In the genomic region with DNA sequence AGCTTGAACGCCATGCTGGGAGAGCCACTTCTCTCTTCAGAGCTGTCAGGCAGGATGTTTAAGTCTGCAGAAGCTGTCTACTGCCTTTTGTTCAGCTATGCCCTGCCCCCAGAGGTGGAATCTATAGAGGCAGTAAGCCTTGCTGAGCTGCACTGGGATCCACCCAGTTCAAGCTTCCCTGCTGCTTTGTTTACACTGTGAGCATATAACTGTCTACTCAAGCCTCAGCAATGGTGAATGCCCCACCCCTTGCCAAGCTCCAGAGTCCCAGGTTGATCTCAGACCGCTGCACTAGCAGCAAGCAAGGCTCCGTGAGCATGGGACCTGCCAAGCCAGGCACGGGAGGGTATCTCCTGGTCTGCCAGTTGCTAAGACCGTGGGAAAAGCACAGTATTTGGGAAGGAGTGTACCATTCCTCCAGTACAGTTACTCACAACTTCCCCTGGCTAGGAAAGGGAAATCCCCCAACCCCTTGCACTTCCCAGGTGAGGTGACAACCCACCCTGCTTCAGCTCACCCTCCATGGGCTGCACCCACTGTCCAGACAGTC, we compare ENCODE assay signal across 26 cellular contexts. TPM values are rescaled to one million over a fixed set of nuclear protein-coding genes. Genes with fewer than 3 reads are reported as not detected.
DNase-seq lines count a peak whose midpoint lies in the region; ATAC-seq, FAIRE-seq and TF ChIP-seq lines count a peak whose summit lies in the region.
"Had no signal": no experiment of that assay in that cellular context is flagged by ENCODE, and none has a peak within 500 bp of the region (broad histone marks: within the 10 kb centered on the region; RNA-seq: fewer than 3 reads in every experiment).

No MANE protein-coding gene starts in this region.

- no peaks in the 10 kb centered on the region for H3K27me3 ChIP-seq in small intestine (ENCODE audit: control insufficient read depth in 2 of 2, insufficient read depth in 2 of 2, low read length in 2 of 2)
- no peaks in the 10 kb centered on the region for H3K27me3 ChIP-seq in heart left ventricle
- H3K27me3 ChIP-seq: BLaER1 treated with 17β-estradiol and CSF1 and Interleukin-3, amounts not matched to agents 10 nM and 100 nM; gastroesophageal sphincter; SJSA1; testis had no signal

- TF ChIP-seq CTCF in choroid plexus epithelial cell (conservative IDR thresholded peaks at IDR 0.05; ENCODE audit: low read depth, low read length) (peak; percentile 27), heart left ventricle (IDR thresholded peaks at IDR 0.05) (no peak)

- no peak for FAIRE-seq in small intestine (lab: Jason Lieb, UNC)
- no peak for FAIRE-seq in urothelium cell line (lab: Jason Lieb, UNC)
- FAIRE-seq: GM12892 had no signal

- no peaks in the 10 kb centered on the region for H3K4me1 ChIP-seq in small intestine (ENCODE audit: control insufficient read depth in 2 of 2, insufficient read depth in 1 of 2, low read depth in 1 of 2, low read length in 1 of 2)
- no peaks in the 10 kb centered on the region for H3K4me1 ChIP-seq in heart left ventricle
- H3K4me1 ChIP-seq: BLaER1 treated with 17β-estradiol and CSF1 and Interleukin-3, amounts not matched to agents 10 nM and 100 nM; gastroesophageal sphincter; parathyroid adenoma; SJSA1; testis had no signal

- no peaks in the 10 kb centered on the region for H3K36me3 ChIP-seq in small intestine (ENCODE audit: control insufficient read depth in 2 of 2, insufficient read depth in 2 of 2, low read length in 2 of 2)
- H3K36me3 ChIP-seq in heart left ventricle, result no peaks in the 10 kb centered on the region
- H3K36me3 ChIP-seq: BLaER1 treated with 17β-estradiol and CSF1 and Interleukin-3, amounts not matched to agents 10 nM and 100 nM; gastroesophageal sphincter; SJSA1; WERI-Rb-1 had no signal

- no peak for ATAC-seq in heart left ventricle
- ATAC-seq: esophagus mucosa; gastroesophageal sphincter; GM23338; naive thymus-derived CD4-positive, alpha-beta T cell; T-helper 17 cell had no signal

- H3K4me3 ChIP-seq in choroid plexus epithelial cell (ENCODE audit: low read depth, low read length) (no peak overlapping the region), small intestine (ENCODE audit: low read depth in 1 of 2, low read length in 2 of 2) (no peak overlapping the region), heart left ventricle (no peak overlapping the region)
- H3K4me3 ChIP-seq: BLaER1 treated with 17β-estradiol and CSF1 and Interleukin-3, amounts not matched to agents 10 nM and 100 nM; gastroesophageal sphincter; GM23338; SJSA1; testis had no signal

- peak; percentile 71 for DNase-seq in NCI-H345 (lab: John Stamatoyannopoulos, UW)
- no peak for DNase-seq in NCI-H345 treated with DMSO at 0.1 percent for 48 hours (lab: John Stamatoyannopoulos, UW; ENCODE audit: unreplicated experiment)
- peak; percentile 12 for DNase-seq in NCI-H510A treated with DMSO at 0.1 percent for 48 hours (lab: John Stamatoyannopoulos, UW)
- DNase-seq in choroid plexus epithelial cell (ENCODE audit: low read depth), result peak; percentile 75
- DNase-seq in small intestine, result peak; percentile 5
- DNase-seq in NCI-H1092 treated with DMSO at 0.1 percent for 48 hours (lab: John Stamatoyannopoulos, UW), result no peak
- no peak for DNase-seq in heart left ventricle
- DNase-seq in urothelium cell line (ENCODE audit: low spot score), result no peak
- DNase-seq: activated CD4-positive, alpha-beta T cell treated with anti-CD3 and anti-CD28 coated beads, Interleukin-2, amount 50 U/mL, for 48 hours; amniotic stem cell; central memory CD4-positive, alpha-beta T cell; mesendoderm; MV-4-11; naive thymus-derived CD4-positive, alpha-beta T cell; NCI-H2081; T-helper 17 cell; testis; WERI-Rb-1 had no signal

- intact Hi-C loops in heart left ventricle (cut with DNase I), result no loop called here

- 68 to 75% (median 73%) methylated on average over 5 of the region's 5 CpGs for WGBS in small intestine, 3 donors
- 71 to 83% (median 79%) methylated on average over 5 of the region's 5 CpGs for WGBS in heart left ventricle, 4 donors

- H3K9me3 ChIP-seq in small intestine (ENCODE audit: control insufficient read depth, low read depth) (no peaks in the 10 kb centered on the region), heart left ventricle (peaks cover 0 to 8% (median 0%) of the 10 kb centered on the region in 12 donors)
- H3K9me3 ChIP-seq: gastroesophageal sphincter, SJSA1, testis had no signal

- no peak for TF ChIP-seq POLR2A in heart left ventricle (IDR thresholded peaks at IDR 0.05)

- H3K27ac ChIP-seq in small intestine (ENCODE audit: low read depth in 1 of 2, low read length in 1 of 2) (no peak overlapping the region), heart left ventricle (no peak overlapping the region)
- H3K27ac ChIP-seq: BLaER1 treated with 17β-estradiol and CSF1 and Interleukin-3, amounts not matched to agents 10 nM and 100 nM; gastroesophageal sphincter; HL-60; parathyroid adenoma; SJSA1; testis; WERI-Rb-1 had no signal

RNA-seq across cellular contexts. Expression of a gene that starts 32.6 kb away (rescaled TPM):
- 10 to 100 TPM in 2 of 3 donors, 1 to 10 TPM in 1; 4.3 to 14.6 (median 14.1) TPM for polyA plus RNA-seq in small intestine
- total RNA-seq in heart left ventricle, result under 1 TPM in 3 of 9 donors, not detected in 6; 0.17 to 0.45 (median 0.19) TPM
- not detected for polyA plus RNA-seq in heart left ventricle
- total RNA-seq: esophagus mucosa, GM23338, SJSA1 had no signal
- polyA plus RNA-seq: GM23338; naive thymus-derived CD4-positive, alpha-beta T cell had no signal

Comparison
In these comparisons a context has a peak if more than half of its experiments do, and no peak if none do; other contexts are left out.
1. DNase-seq: peak in NCI-H345 (single experiment), NCI-H510A treated with DMSO at 0.1 percent for 48 hours (single experiment), choroid plexus epithelial cell (single experiment) and small intestine (single experiment); none in NCI-H345 treated with DMSO at 0.1 percent for 48 hours (single experiment), NCI-H1092 treated with DMSO at 0.1 percent for 48 hours (single experiment), heart left ventricle (0 of 5) and urothelium cell line (single experiment).
2. RNA of a gene that starts 32.6 kb away (polyA plus RNA-seq): 4.3 to 14.6 TPM in small intestine; not detected in heart left ventricle; every median in the first group is over 4 times any median in the second.